In the genomic region with DNA sequence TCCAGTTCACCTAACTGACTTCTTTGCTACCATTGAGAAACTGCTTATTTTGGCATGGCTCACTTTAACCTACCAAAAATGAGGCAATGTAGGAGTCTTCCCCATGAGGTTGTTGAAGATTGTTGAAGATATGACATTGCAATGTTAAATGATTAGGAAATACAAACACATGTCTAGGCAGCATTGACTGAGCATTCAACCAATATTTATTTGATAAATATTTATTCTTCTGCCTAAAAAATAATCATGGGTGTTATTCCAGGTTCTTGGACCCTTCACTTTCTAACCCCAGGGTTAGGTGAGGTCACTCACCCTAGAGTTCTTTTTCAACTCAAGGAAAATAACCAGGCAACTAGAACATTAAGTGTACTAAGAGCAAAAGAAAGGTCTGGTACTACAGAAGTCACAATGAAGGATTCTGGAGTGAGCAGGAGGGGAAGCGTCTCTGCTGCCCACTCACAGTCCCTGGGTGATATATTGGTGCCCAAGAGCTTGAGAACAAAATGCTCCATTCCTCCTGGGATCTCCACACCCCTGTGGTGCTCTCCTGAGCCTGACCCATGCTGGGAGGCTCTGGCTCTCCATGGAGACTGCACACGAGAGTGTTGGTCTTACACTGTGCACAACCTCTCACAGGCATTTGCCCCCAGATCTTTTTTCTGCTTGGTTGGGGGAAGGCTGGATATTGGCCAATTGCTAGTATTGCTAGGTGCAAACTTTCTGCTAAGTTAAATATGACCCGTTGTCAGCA, we compare ENCODE assay signal across 20 cellular contexts.
DNase-seq lines count a peak whose midpoint lies in the region; ATAC-seq, FAIRE-seq and TF ChIP-seq lines count a peak whose summit lies in the region.
"Had no signal": no experiment of that assay in that cellular context is flagged by ENCODE, and none has a peak within 500 bp of the region (broad histone marks: within the 10 kb centered on the region; RNA-seq: fewer than 3 reads in every experiment).

No MANE protein-coding gene starts in this region.

- BruUV-seq in HepG2 (replicated peaks; lab: Mats Ljungman, UMichigan) = no TSS peak

- H3K4me1 ChIP-seq in liver (ENCODE audit: control insufficient read depth in 4 of 4, insufficient read depth in 4 of 4, low read length in 3 of 4) (peaks cover 0 to 21% (median 16%) of the 10 kb centered on the region in 4 donors), HepG2 (ENCODE audit: insufficient read depth, low read length) (no peaks in the 10 kb centered on the region), right lobe of liver (peaks cover 0 to 31% (median 5%) of the 10 kb centered on the region in 4 donors), prostate gland (replicated peaks) (no peaks in the 10 kb centered on the region), foreskin keratinocyte (no peaks in the 10 kb centered on the region)
- H3K4me1 ChIP-seq: A549 had no signal

- intact Hi-C loops in HepG2 (cut with micrococcal nuclease; ENCODE audit: unreplicated experiment) (no loop called here), right lobe of liver (cut with DNase I) (no loop called here), prostate gland (cut with DNase I) (no loop called here)

- H3K4me2 ChIP-seq in HepG2 (ENCODE audit: low read depth, low read length) = no peak overlapping the region
- H3K4me2 ChIP-seq: A549, BLaER1 had no signal

- peaks cover 0 to 21% (median 2%) of the 10 kb centered on the region in 4 donors for H3K27me3 ChIP-seq in liver (ENCODE audit: control insufficient read depth in 4 of 4, insufficient read depth in 4 of 4, low read length in 3 of 4)
- 0 out of 5 replicates have a peak, but pooled peaks cover 0 to 6% of the 10 kb centered on the region in 2 experiments for H3K27me3 ChIP-seq in HepG2 (ENCODE audit: control insufficient read depth in 1 of 2, insufficient read depth in 2 of 2, low read length in 2 of 2)
- no peaks in the 10 kb centered on the region for H3K27me3 ChIP-seq in right lobe of liver
- H3K27me3 ChIP-seq in prostate gland (replicated peaks; ENCODE audit: insufficient read depth) = no peaks in the 10 kb centered on the region
- peaks cover 69% of the 10 kb centered on the region for H3K27me3 ChIP-seq in foreskin keratinocyte

- no peaks in the 10 kb centered on the region for H4K20me1 ChIP-seq in HepG2 (ENCODE audit: insufficient read depth, low read length)
- H4K20me1 ChIP-seq: BLaER1 had no signal

- DNase-seq in DMS53 (lab: John Stamatoyannopoulos, UW) (peak; percentile 19), DMS53 treated with DMSO at 0.1 percent for 48 hours (lab: John Stamatoyannopoulos, UW; ENCODE audit: unreplicated experiment) (no peak), HepG2 (ENCODE audit: low spot score) (no peak), right lobe of liver (no peak), prostate gland (ENCODE audit: low spot score) (no peak), foreskin keratinocyte (no peak)
- DNase-seq in activated CD4-positive, alpha-beta T cell treated with anti-CD3 and anti-CD28 coated beads for 48 hours = no peak
- DNase-seq: Calu3; CD8-positive, alpha-beta T cell; GM23248; HCEC 1CT; HFFc6 had no signal

- CTCF ChIA-PET in HepG2 (lab: Yijun Ruan, JAX; ENCODE audit: low intra/inter-chr PET ratio, low total read pairs) = no interaction called here

- TF ChIP-seq EP300 in HepG2 (IDR thresholded peaks at IDR 0.05; ENCODE audit: low read depth in 2 of 2, low read length in 2 of 2) = no peak
- TF ChIP-seq EP300 in HepG2 (CRISPR knock-in tag; IDR thresholded peaks at IDR 0.05; ENCODE audit: borderline replicate concordance) = no peak

- peak; percentile 12 to 39 for TF ChIP-seq RAD21 in liver (IDR thresholded peaks at IDR 0.05)
- TF ChIP-seq RAD21 in HepG2 (CRISPR knock-in tag; IDR thresholded peaks at IDR 0.05) = no peak

- H3K4me3 ChIP-seq in liver (ENCODE audit: low read depth in 1 of 3, low read length in 3 of 3) = no peak overlapping the region
- H3K4me3 ChIP-seq in HepG2 (replicated peaks in 1 of 3; ENCODE audit: insufficient read depth in 1 of 3, low read depth in 2 of 3, low read length in 3 of 3) = no peak overlapping the region
- no peak overlapping the region for H3K4me3 ChIP-seq in right lobe of liver
- H3K4me3 ChIP-seq in prostate gland = no peak overlapping the region
- H3K4me3 ChIP-seq: A549, BLaER1, GM23248 had no signal

- in situ Hi-C loops in HepG2 (cut with HindIII; ENCODE audit: extremely low pct_ligation_motif_present, low pct_unique_long_range_greater_than_20kb) = no loop called here

- no peak for TF ChIP-seq CTCF in liver (IDR thresholded peaks at IDR 0.05; ENCODE audit: low read depth, low read length, missing input control)
- TF ChIP-seq CTCF in HepG2 (CRISPR knock-in tag; IDR thresholded peaks at IDR 0.05) = no peak
- no peak for TF ChIP-seq CTCF in right lobe of liver (IDR thresholded peaks at IDR 0.05)
- TF ChIP-seq CTCF in prostate gland (IDR thresholded peaks at IDR 0.05) = no peak
- TF ChIP-seq CTCF in foreskin keratinocyte (conservative IDR thresholded peaks at IDR 0.05) = no peak

- H2AFZ ChIP-seq in HepG2 (ENCODE audit: low read length) = no peak overlapping the region
- H2AFZ ChIP-seq: GM23248 had no signal

- H3K79me2 ChIP-seq in HepG2 (ENCODE audit: insufficient read depth, low read length) = no peaks in the 10 kb centered on the region

- POLR2A ChIA-PET in HepG2 (lab: Yijun Ruan, JAX) = no interaction called here

- H3K9me3 ChIP-seq in liver (ENCODE audit: control insufficient read depth in 4 of 4, low read length in 3 of 4) (no peaks in the 10 kb centered on the region), HepG2 (ENCODE audit: low read length) (no peaks in the 10 kb centered on the region), right lobe of liver (no peaks in the 10 kb centered on the region), prostate gland (no peaks in the 10 kb centered on the region)
- H3K9me3 ChIP-seq: A549, BLaER1 had no signal

- 46% methylated on average over 3 of the region's 3 CpGs for WGBS in liver
- WGBS in HepG2 (ENCODE audit: low lambda C conversion rate) = 4% methylated on average over 2 of the region's 3 CpGs
- whole genome bisulfite sequencing in right lobe of liver (ENCODE audit: insufficient coverage, low coverage, low lambda C conversion rate, missing lambda C conversion rate) = 21% methylated on average over 2 of the region's 3 CpGs
- WGBS in prostate gland = 79% methylated on average over 3 of the region's 3 CpGs

- H3K9ac ChIP-seq in liver (ENCODE audit: low read depth in 1 of 2, low read length in 2 of 2) (no peak overlapping the region), HepG2 (ENCODE audit: insufficient read depth, low read depth, low read length) (no peak overlapping the region)
- H3K9ac ChIP-seq: BLaER1, GM23248 had no signal

- TF ChIP-seq POLR2A in HepG2 (IDR thresholded peaks at IDR 0.05; ENCODE audit: insufficient read depth in 1 of 2, low read depth in 2 of 2, low read length in 2 of 2) (no peak), right lobe of liver (IDR thresholded peaks at IDR 0.05) (no peak), prostate gland (IDR thresholded peaks at IDR 0.05) (no peak)

- ATAC-seq in HepG2 (no peak; the same call in 1 of the 3 replicates), right lobe of liver (peak; percentile 74 to 89 (median 77)), foreskin keratinocyte (no peak)
- ATAC-seq: A549; CD8-positive, alpha-beta T cell had no signal

- H3K36me3 ChIP-seq in liver (ENCODE audit: control insufficient read depth in 4 of 4, insufficient read depth in 3 of 4, low read depth in 1 of 4, low read length in 3 of 4) (no peaks in the 10 kb centered on the region), HepG2 (replicated peaks in 1 of 2; ENCODE audit: control insufficient read depth in 1 of 2, insufficient read depth in 2 of 2, low read length in 2 of 2) (no peaks in the 10 kb centered on the region), right lobe of liver (no peaks in the 10 kb centered on the region), prostate gland (no peaks in the 10 kb centered on the region)
- H3K36me3 ChIP-seq: BLaER1 had no signal

- FAIRE-seq in HepG2 (lab: Jason Lieb, UNC) = no peak
- FAIRE-seq: A549, G401.6, GM12892, GM18507, HTR-8/SVneo had no signal

- no peak overlapping the region for H3K27ac ChIP-seq in liver (ENCODE audit: low read depth in 1 of 2, low read length in 2 of 2)
- H3K27ac ChIP-seq in HepG2 (ENCODE audit: extremely low read length, insufficient read depth, low read length) = no peak overlapping the region
- no peak overlapping the region for H3K27ac ChIP-seq in right lobe of liver
- H3K27ac ChIP-seq in prostate gland = no peak overlapping the region
- H3K27ac ChIP-seq in foreskin keratinocyte = no peak overlapping the region
- H3K27ac ChIP-seq: 22Rv1, A549, BLaER1, GM23248 had no signal

TF ChIP-seq in liver, 16 proteins besides CTCF, POLR2A, EP300 and RAD21 (continues in another document):
- peak; percentile 12 for TF ChIP-seq SP1 (IDR thresholded peaks at IDR 0.05)

TF ChIP-seq in HepG2, 621 proteins besides CTCF, POLR2A, EP300 and RAD21 (continues in another document):
- TF ChIP-seq ZFP62 (CRISPR knock-in tag; IDR thresholded peaks at IDR 0.05) (no peak), HNF1B (CRISPR knock-in tag; IDR thresholded peaks at IDR 0.05) (no peak), ZNF737 (CRISPR knock-in tag; IDR thresholded peaks at IDR 0.05; ENCODE audit: borderline replicate concordance) (no peak), ZSCAN12 (CRISPR knock-in tag; IDR thresholded peaks at IDR 0.05) (no peak), PAF1 (CRISPR knock-in tag; IDR thresholded peaks at IDR 0.05) (no peak), RBFOX2 (IDR thresholded peaks at IDR 0.05; ENCODE audit: low read depth, low read length) (no peak)

Comparison
In these comparisons a context has a peak if more than half of its experiments do, and no peak if none do; other contexts are left out.
1. ATAC-seq: peak in right lobe of liver (4 of 4); none in HepG2 (single experiment) and foreskin keratinocyte (single experiment).